In the genomic region with DNA sequence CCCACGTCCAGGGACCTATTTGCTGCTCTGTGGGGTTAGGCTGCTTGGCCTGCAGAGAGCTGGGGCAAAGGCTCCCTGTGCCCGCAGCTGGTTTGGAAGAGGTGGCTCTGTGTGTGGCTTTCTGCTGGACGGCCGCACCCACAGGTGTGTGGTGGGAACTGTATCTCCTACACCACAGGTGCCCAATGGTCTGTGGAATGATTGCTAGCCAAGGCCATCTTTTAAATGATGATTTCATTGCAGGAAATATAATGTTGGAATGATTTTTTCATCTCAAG, we compare ENCODE assay signal across 15 cellular contexts.
DNase-seq lines count a peak whose midpoint lies in the region; TF ChIP-seq lines count a peak whose summit lies in the region.
"Had no signal": no experiment of that assay in that cellular context is flagged by ENCODE, and none has a peak within 500 bp of the region (broad histone marks: within the 10 kb centered on the region; RNA-seq: fewer than 3 reads in every experiment).

No MANE protein-coding gene starts in this region.

- POLR2A ChIA-PET in Caco-2 (lab: Charles Lee) = no interaction called here

- DNase-seq in activated naive CD4-positive, alpha-beta T cell treated with anti-CD3 and anti-CD28 coated beads, Interleukin-2, amount 10 ng/mL, durations not matched to agents 7 days and 5 days = peak; percentile 16
- DNase-seq in activated naive CD4-positive, alpha-beta T cell treated with anti-CD3 and anti-CD28 coated beads for 36 hours = no peak
- peak; percentile 20 for DNase-seq in mesenteric fat pad (ENCODE audit: low spot score)
- DNase-seq in stimulated activated CD8-positive, alpha-beta memory T cell treated with anti-CD3 and anti-CD28 coated beads, Interleukin-4, amount 100 ng/mL, for 48 hours = peak; percentile 12
- DNase-seq in activated T-cell treated with anti-CD3 and anti-CD28 coated beads, Interleukin-2, amount 50 U/mL, for 24 hours = no peak
- DNase-seq in Caco-2 = no peak
- no peak for DNase-seq in HuH-7.5 (ENCODE audit: low spot score)
- DNase-seq: CD4-positive, CD25-positive, alpha-beta regulatory T cell; DMS79; Kasumi-1; NCI-H1694; NCI-H2081; NCI-H2171 treated with DMSO at 0.1 percent for 48 hours; NCI-H524 treated with DMSO at 0.1 percent for 48 hours; NCI-H82 had no signal

- no peaks in the 10 kb centered on the region for H3K36me3 ChIP-seq in Caco-2 (ENCODE audit: control insufficient read depth, insufficient read depth, low read length)

- no peak overlapping the region for H3K4me3 ChIP-seq in Caco-2 (ENCODE audit: low read depth, low read length)

- no peaks in the 10 kb centered on the region for H3K9me3 Mint-ChIP-seq in activated naive CD4-positive, alpha-beta T cell treated with anti-CD3 and anti-CD28 coated beads, Interleukin-2, amount 10 ng/mL, durations not matched to agents 7 days and 5 days
- H3K9me3 Mint-ChIP-seq in activated naive CD4-positive, alpha-beta T cell treated with anti-CD3 and anti-CD28 coated beads for 36 hours = no peaks in the 10 kb centered on the region
- H3K9me3 Mint-ChIP-seq in activated T-cell treated with anti-CD3 and anti-CD28 coated beads, Interleukin-2, amount 50 U/mL, for 24 hours = no peaks in the 10 kb centered on the region
- no peaks in the 10 kb centered on the region for H3K9me3 Mint-ChIP-seq in Caco-2 (ENCODE audit: unreplicated experiment)
- H3K9me3 Mint-ChIP-seq: CD4-positive, CD25-positive, alpha-beta regulatory T cell had no signal

- H3K36me3 Mint-ChIP-seq in activated naive CD4-positive, alpha-beta T cell treated with anti-CD3 and anti-CD28 coated beads, Interleukin-2, amount 10 ng/mL, durations not matched to agents 7 days and 5 days = no peaks in the 10 kb centered on the region
- no peaks in the 10 kb centered on the region for H3K36me3 Mint-ChIP-seq in activated naive CD4-positive, alpha-beta T cell treated with anti-CD3 and anti-CD28 coated beads for 36 hours (ENCODE audit: low read depth)
- H3K36me3 Mint-ChIP-seq in activated T-cell treated with anti-CD3 and anti-CD28 coated beads, Interleukin-2, amount 50 U/mL, for 24 hours (ENCODE audit: low read depth) = no peaks in the 10 kb centered on the region
- no peaks in the 10 kb centered on the region for H3K36me3 Mint-ChIP-seq in Caco-2 (ENCODE audit: insufficient read depth, unreplicated experiment)
- H3K36me3 Mint-ChIP-seq: CD4-positive, CD25-positive, alpha-beta regulatory T cell had no signal

- no TSS peak for BruUV-seq in Caco-2 (replicated peaks; lab: Mats Ljungman, UMichigan)

- TF ChIP-seq CTCF in Caco-2 (IDR thresholded peaks at IDR 0.05; ENCODE audit: insufficient read depth in 1 of 2, low read depth in 1 of 2, low read length in 1 of 2, severe bottlenecking in 1 of 2, unreplicated experiment in 1 of 2) = no peak

- H3K4me3 Mint-ChIP-seq in activated naive CD4-positive, alpha-beta T cell treated with anti-CD3 and anti-CD28 coated beads, Interleukin-2, amount 10 ng/mL, durations not matched to agents 7 days and 5 days = no peak overlapping the region
- H3K4me3 Mint-ChIP-seq in activated naive CD4-positive, alpha-beta T cell treated with anti-CD3 and anti-CD28 coated beads for 36 hours = no peak overlapping the region
- H3K4me3 Mint-ChIP-seq in activated T-cell treated with anti-CD3 and anti-CD28 coated beads, Interleukin-2, amount 50 U/mL, for 24 hours = no peak overlapping the region
- no peak overlapping the region for H3K4me3 Mint-ChIP-seq in Caco-2 (ENCODE audit: unreplicated experiment)
- H3K4me3 Mint-ChIP-seq: CD4-positive, CD25-positive, alpha-beta regulatory T cell had no signal

- intact Hi-C loops in activated naive CD4-positive, alpha-beta T cell treated with anti-CD3 and anti-CD28 coated beads for 36 hours (cut with micrococcal nuclease) = no loop called here
- intact Hi-C loops in Caco-2 (cut with micrococcal nuclease; ENCODE audit: unreplicated experiment) = no loop called here

- H3K4me1 ChIP-seq in Caco-2 = no peaks in the 10 kb centered on the region

- no peaks in the 10 kb centered on the region for H3K9me3 ChIP-seq in Caco-2

- H3K4me1 Mint-ChIP-seq in activated naive CD4-positive, alpha-beta T cell treated with anti-CD3 and anti-CD28 coated beads, Interleukin-2, amount 10 ng/mL, durations not matched to agents 7 days and 5 days = no peaks in the 10 kb centered on the region
- no peaks in the 10 kb centered on the region for H3K4me1 Mint-ChIP-seq in activated naive CD4-positive, alpha-beta T cell treated with anti-CD3 and anti-CD28 coated beads for 36 hours (ENCODE audit: low read depth)
- H3K4me1 Mint-ChIP-seq in activated T-cell treated with anti-CD3 and anti-CD28 coated beads, Interleukin-2, amount 50 U/mL, for 24 hours (ENCODE audit: low read depth) = no peaks in the 10 kb centered on the region
- no peaks in the 10 kb centered on the region for H3K4me1 Mint-ChIP-seq in Caco-2 (ENCODE audit: low read depth, unreplicated experiment)
- H3K4me1 Mint-ChIP-seq: CD4-positive, CD25-positive, alpha-beta regulatory T cell had no signal

- CTCF ChIA-PET in activated naive CD4-positive, alpha-beta T cell treated with anti-CD3 and anti-CD28 coated beads, Interleukin-2, amount 10 ng/mL, durations not matched to agents 7 days and 5 days (lab: Charles Lee) = no interaction called here
- CTCF ChIA-PET in activated naive CD4-positive, alpha-beta T cell treated with anti-CD3 and anti-CD28 coated beads for 36 hours (lab: Charles Lee) = no interaction called here
- CTCF ChIA-PET in Caco-2 (lab: Charles Lee) = no interaction called here

- peaks cover 44% of the 10 kb centered on the region for H3K27me3 Mint-ChIP-seq in activated naive CD4-positive, alpha-beta T cell treated with anti-CD3 and anti-CD28 coated beads, Interleukin-2, amount 10 ng/mL, durations not matched to agents 7 days and 5 days
- H3K27me3 Mint-ChIP-seq in activated naive CD4-positive, alpha-beta T cell treated with anti-CD3 and anti-CD28 coated beads for 36 hours (ENCODE audit: low read depth) = peaks cover 4% of the 10 kb centered on the region
- H3K27me3 Mint-ChIP-seq in activated T-cell treated with anti-CD3 and anti-CD28 coated beads, Interleukin-2, amount 50 U/mL, for 24 hours = peaks cover 10% of the 10 kb centered on the region
- no peaks in the 10 kb centered on the region for H3K27me3 Mint-ChIP-seq in Caco-2 (ENCODE audit: insufficient read depth, unreplicated experiment)
- H3K27me3 Mint-ChIP-seq: CD4-positive, CD25-positive, alpha-beta regulatory T cell had no signal

- H3K27me3 ChIP-seq in Caco-2 (replicated peaks; ENCODE audit: control insufficient read depth, insufficient read depth, low read length) = no peaks in the 10 kb centered on the region

- H3K27ac Mint-ChIP-seq in activated naive CD4-positive, alpha-beta T cell treated with anti-CD3 and anti-CD28 coated beads, Interleukin-2, amount 10 ng/mL, durations not matched to agents 7 days and 5 days = no peak overlapping the region
- H3K27ac Mint-ChIP-seq in activated naive CD4-positive, alpha-beta T cell treated with anti-CD3 and anti-CD28 coated beads for 36 hours = no peak overlapping the region
- H3K27ac Mint-ChIP-seq in activated T-cell treated with anti-CD3 and anti-CD28 coated beads, Interleukin-2, amount 50 U/mL, for 24 hours = no peak overlapping the region
- H3K27ac Mint-ChIP-seq in Caco-2 (ENCODE audit: unreplicated experiment) = no peak overlapping the region
- H3K27ac Mint-ChIP-seq: CD4-positive, CD25-positive, alpha-beta regulatory T cell had no signal

Comparison
In these comparisons a context has a peak if more than half of its experiments do, and no peak if none do; other contexts are left out.
1. DNase-seq: peak in activated naive CD4-positive, alpha-beta T cell treated with anti-CD3 and anti-CD28 coated beads, Interleukin-2, amount 10 ng/mL, durations not matched to agents 7 days and 5 days (single experiment), mesenteric fat pad (single experiment) and stimulated activated CD8-positive, alpha-beta memory T cell treated with anti-CD3 and anti-CD28 coated beads, Interleukin-4, amount 100 ng/mL, for 48 hours (single experiment); none in activated naive CD4-positive, alpha-beta T cell treated with anti-CD3 and anti-CD28 coated beads for 36 hours (single experiment), activated T-cell treated with anti-CD3 and anti-CD28 coated beads, Interleukin-2, amount 50 U/mL, for 24 hours (single experiment), Caco-2 (0 of 2) and HuH-7.5 (single experiment).